33 cellular contexts compared by ENCODE assay signal in genomic region chr15:72140088-72140487, GRCh38. TPM values are rescaled to one million over a fixed set of nuclear protein-coding genes. Genes with fewer than 3 reads are reported as not detected.
"Had no signal": no experiment of that assay in that cellular context is flagged by ENCODE, and none has a peak within 500 bp of the region (broad histone marks: within the 10 kb centered on the region; RNA-seq: fewer than 3 reads in every experiment).

No MANE protein-coding gene starts in this region.

- H3K36me3 Mint-ChIP-seq: activated naive CD8-positive, alpha-beta T cell treated with anti-CD3 and anti-CD28 coated beads for 36 hours had no signal

- H3K36me3 ChIP-seq: brain microvascular endothelial cell, Peyer's patch had no signal

- H3K9ac ChIP-seq: KMS-11, SK-N-SH had no signal

- H3K4me2 ChIP-seq: KMS-11, SK-N-SH had no signal

- H3K4me1 ChIP-seq: Peyer's patch had no signal

- ATAC-seq: activated CD8-positive, alpha-beta T cell treated with anti-CD3 and anti-CD28 coated beads for 36 hours; activated T-cell treated with anti-CD3 and anti-CD28 coated beads, Interleukin-2, amount 50 U/mL, for 72 hours; activated T-helper 17 cell treated with anti-CD3 and anti-CD28 coated beads, Interleukin-2, amount 50 U/mL, for 72 hours; PC-3 had no signal

- H3K4me3 ChIP-seq: Peyer's patch had no signal

- DNase-seq: activated CD4-positive, alpha-beta T cell treated with anti-CD3 and anti-CD28 coated beads, Interleukin-2, amount 10 ng/mL, durations not matched to agents 24 days and 14 days; activated CD4-positive, alpha-beta T cell treated with anti-CD3 and anti-CD28 coated beads, Interleukin-2, amount 50 U/mL, for 4 hours; activated CD8-positive, alpha-beta T cell treated with anti-CD3 and anti-CD28 coated beads for 36 hours; activated effector memory CD4-positive, alpha-beta T cell treated with anti-CD3 and anti-CD28 coated beads, Interleukin-2, amount 50 U/mL, for 16 hours; activated naive CD4-positive, alpha-beta T cell; activated naive CD4-positive, alpha-beta T cell treated with anti-CD3 and anti-CD28 coated beads, Interleukin-2, amount 50 U/mL, for 16 hours; activated naive CD8-positive, alpha-beta T cell treated with anti-CD3 and anti-CD28 coated beads for 36 hours; activated T-cell treated with anti-CD3 and anti-CD28 coated beads, Interleukin-2, amount 50 U/mL, for 1 hour; activated T-cell treated with anti-CD3 and anti-CD28 coated beads, Interleukin-2, amount 50 U/mL, for 72 hours; amniotic stem cell; aorta; brain microvascular endothelial cell; NCI-H1092 treated with DMSO at 0.1 percent for 48 hours; NCI-H1417; NCI-H146; NCI-H187; NCI-H2029 treated with DMSO at 0.1 percent for 48 hours; NCI-H2107; NCI-H2171; NCI-H510A; NCI-H526; NCI-H748 treated with DMSO at 0.1 percent for 48 hours; NK-92 treated with Interleukin-12 subunit alpha and Interleukin-12 subunit beta, amount 100 ng/mL, for 24 hours; PC-3; Peyer's patch; RPMI8226; SK-N-SH had no signal

- H3K9me3 ChIP-seq: Peyer's patch, SK-N-SH had no signal

- H3K27me3 Mint-ChIP-seq: activated CD4-positive, alpha-beta T cell treated with anti-CD3 and anti-CD28 coated beads, Interleukin-2, amount 10 ng/mL, durations not matched to agents 24 days and 14 days; activated CD8-positive, alpha-beta T cell treated with anti-CD3 and anti-CD28 coated beads for 36 hours; activated naive CD8-positive, alpha-beta T cell treated with anti-CD3 and anti-CD28 coated beads for 36 hours; activated T-helper 17 cell treated with anti-CD3 and anti-CD28 coated beads, Interleukin-2, amount 50 U/mL, for 72 hours had no signal

- H3K27ac Mint-ChIP-seq: activated CD4-positive, alpha-beta T cell treated with anti-CD3 and anti-CD28 coated beads, Interleukin-2, amount 10 ng/mL, durations not matched to agents 24 days and 14 days; activated CD8-positive, alpha-beta T cell treated with anti-CD3 and anti-CD28 coated beads for 36 hours; activated naive CD8-positive, alpha-beta T cell treated with anti-CD3 and anti-CD28 coated beads for 36 hours; activated T-cell treated with anti-CD3 and anti-CD28 coated beads, Interleukin-2, amount 50 U/mL, for 72 hours; activated T-helper 17 cell treated with anti-CD3 and anti-CD28 coated beads, Interleukin-2, amount 50 U/mL, for 72 hours; T-helper 1 cell treated with Interleukin-12 subunit alpha and Interleukin-12 subunit beta and Interleukin-4 antibody, amounts not matched to agents 30 μg/mL and 1 μg/mL, for 36 hours; T-helper 2 cell treated with Interferon-gamma antibody and Interleukin-4, amounts not matched to agents 5 μg/mL and 100 μg/mL, for 36 hours had no signal

- H3K4me3 Mint-ChIP-seq: activated CD4-positive, alpha-beta T cell treated with anti-CD3 and anti-CD28 coated beads, Interleukin-2, amount 10 ng/mL, durations not matched to agents 24 days and 14 days; activated CD8-positive, alpha-beta T cell treated with anti-CD3 and anti-CD28 coated beads for 36 hours; activated naive CD8-positive, alpha-beta T cell treated with anti-CD3 and anti-CD28 coated beads for 36 hours; activated T-cell treated with anti-CD3 and anti-CD28 coated beads, Interleukin-2, amount 50 U/mL, for 72 hours; activated T-helper 17 cell treated with anti-CD3 and anti-CD28 coated beads, Interleukin-2, amount 50 U/mL, for 72 hours; T-helper 1 cell treated with Interleukin-12 subunit alpha and Interleukin-12 subunit beta and Interleukin-4 antibody, amounts not matched to agents 30 μg/mL and 1 μg/mL, for 36 hours; T-helper 2 cell treated with Interferon-gamma antibody and Interleukin-4, amounts not matched to agents 5 μg/mL and 100 μg/mL, for 36 hours had no signal

- H3K4me1 Mint-ChIP-seq: activated T-helper 17 cell treated with anti-CD3 and anti-CD28 coated beads, Interleukin-2, amount 50 U/mL, for 72 hours had no signal

- H3K27me3 ChIP-seq: brain microvascular endothelial cell, Peyer's patch had no signal

- H3K27ac ChIP-seq: brain microvascular endothelial cell, KMS-11, Peyer's patch had no signal

- H3K9me3 Mint-ChIP-seq: activated CD4-positive, alpha-beta T cell treated with anti-CD3 and anti-CD28 coated beads, Interleukin-2, amount 10 ng/mL, durations not matched to agents 24 days and 14 days; activated CD8-positive, alpha-beta T cell treated with anti-CD3 and anti-CD28 coated beads for 36 hours; activated naive CD8-positive, alpha-beta T cell treated with anti-CD3 and anti-CD28 coated beads for 36 hours; activated T-cell treated with anti-CD3 and anti-CD28 coated beads, Interleukin-2, amount 50 U/mL, for 72 hours; activated T-helper 17 cell treated with anti-CD3 and anti-CD28 coated beads, Interleukin-2, amount 50 U/mL, for 72 hours; T-helper 1 cell treated with Interleukin-12 subunit alpha and Interleukin-12 subunit beta and Interleukin-4 antibody, amounts not matched to agents 30 μg/mL and 1 μg/mL, for 36 hours; T-helper 2 cell treated with Interferon-gamma antibody and Interleukin-4, amounts not matched to agents 5 μg/mL and 100 μg/mL, for 36 hours had no signal

RNA-seq across cellular contexts. Expression of gene GRAMD2A, which starts 57.5 kb away (rescaled TPM):
- total RNA-seq: activated CD8-positive, alpha-beta memory T cell treated with anti-CD3 and anti-CD28 coated beads for 36 hours; activated CD8-positive, alpha-beta T cell treated with anti-CD3 and anti-CD28 coated beads for 36 hours; activated naive CD8-positive, alpha-beta T cell treated with anti-CD3 and anti-CD28 coated beads for 36 hours; LHCN-M2 had no signal
